In genomic region chr12:62785941-62786559, GRCh38 we compare ENCODE assay signal across 8 cellular contexts.
DNase-seq lines count a peak whose midpoint lies in the region; TF ChIP-seq lines count a peak whose summit lies in the region.

No MANE protein-coding gene starts in this region.

- no peaks in the 10 kb centered on the region for H3K9me3 Mint-ChIP-seq in osteocyte (ENCODE audit: unreplicated experiment)
- H3K9me3 Mint-ChIP-seq in activated CD4-positive, alpha-beta T cell treated with anti-CD3 and anti-CD28 coated beads, Interleukin-2, amount 10 ng/mL, durations not matched to agents 7 days and 5 days = no peaks in the 10 kb centered on the region

- peak; percentile 98 for DNase-seq in GOT3 (lab: John Stamatoyannopoulos, UW)
- peak; percentile 84 for DNase-seq in epithelial cell of proximal tubule (ENCODE audit: low read depth)
- no peak for DNase-seq in osteocyte (ENCODE audit: extremely low spot score, unreplicated experiment)
- no peak for DNase-seq in H7
- DNase-seq in D341Med (ENCODE audit: low spot score) = no peak
- DNase-seq in activated CD4-positive, alpha-beta T cell treated with anti-CD3 and anti-CD28 coated beads, Interleukin-2, amount 10 ng/mL, durations not matched to agents 7 days and 5 days = no peak
- no peak for DNase-seq in GM19240 (ENCODE audit: insufficient read length, low spot score)

- POLR2A ChIA-PET in activated CD4-positive, alpha-beta T cell treated with anti-CD3 and anti-CD28 coated beads, Interleukin-2, amount 10 ng/mL, durations not matched to agents 7 days and 5 days (lab: Charles Lee) = no interaction called here

- no peak overlapping the region for H3K4me3 Mint-ChIP-seq in osteocyte (ENCODE audit: unreplicated experiment)
- no peak overlapping the region for H3K4me3 Mint-ChIP-seq in activated CD4-positive, alpha-beta T cell treated with anti-CD3 and anti-CD28 coated beads, Interleukin-2, amount 10 ng/mL, durations not matched to agents 7 days and 5 days

- no peaks in the 10 kb centered on the region for H3K27me3 ChIP-seq in H7 (ENCODE audit: control insufficient read depth, insufficient read depth, low read length)

- no peaks in the 10 kb centered on the region for H3K27me3 Mint-ChIP-seq in osteocyte (ENCODE audit: unreplicated experiment)
- peaks cover 4% of the 10 kb centered on the region for H3K27me3 Mint-ChIP-seq in activated CD4-positive, alpha-beta T cell treated with anti-CD3 and anti-CD28 coated beads, Interleukin-2, amount 10 ng/mL, durations not matched to agents 7 days and 5 days

- CTCF ChIA-PET in activated CD4-positive, alpha-beta T cell treated with anti-CD3 and anti-CD28 coated beads, Interleukin-2, amount 10 ng/mL, durations not matched to agents 7 days and 5 days (lab: Charles Lee) = interaction anchor here (1.0 to 1.2 kb wide), 2 partner anchors 10 to 205 kb away, joined by 3 read pairs; no protein-coding TSS in a partner anchor

- TF ChIP-seq CTCF in epithelial cell of proximal tubule (conservative IDR thresholded peaks at IDR 0.05; ENCODE audit: low read depth, low read length) (no peak), osteocyte (IDR thresholded peaks at IDR 0.05) (no peak)

- H3K36me3 Mint-ChIP-seq in osteocyte (ENCODE audit: unreplicated experiment) = peaks cover 33% of the 10 kb centered on the region
- H3K36me3 Mint-ChIP-seq in activated CD4-positive, alpha-beta T cell treated with anti-CD3 and anti-CD28 coated beads, Interleukin-2, amount 10 ng/mL, durations not matched to agents 7 days and 5 days (ENCODE audit: low read depth) = no peaks in the 10 kb centered on the region

- H3K4me3 ChIP-seq in epithelial cell of proximal tubule (ENCODE audit: low read depth, low read length) = no peak overlapping the region
- no peak overlapping the region for H3K4me3 ChIP-seq in H7 (ENCODE audit: insufficient read depth, low read depth, low read length)

- H3K36me3 ChIP-seq in H7 (replicated peaks; ENCODE audit: control insufficient read depth, insufficient read depth, low read length) = no peaks in the 10 kb centered on the region

- peaks cover 24% of the 10 kb centered on the region for H3K4me1 Mint-ChIP-seq in osteocyte (ENCODE audit: unreplicated experiment)
- H3K4me1 Mint-ChIP-seq in activated CD4-positive, alpha-beta T cell treated with anti-CD3 and anti-CD28 coated beads, Interleukin-2, amount 10 ng/mL, durations not matched to agents 7 days and 5 days = peaks cover 16% of the 10 kb centered on the region

- peak overlapping the region; percentile 85 for H3K27ac Mint-ChIP-seq in osteocyte (ENCODE audit: unreplicated experiment)
- H3K27ac Mint-ChIP-seq in activated CD4-positive, alpha-beta T cell treated with anti-CD3 and anti-CD28 coated beads, Interleukin-2, amount 10 ng/mL, durations not matched to agents 7 days and 5 days = no peak overlapping the region

TF ChIP-seq in PFSK-1, 5 proteins besides CTCF, POLR2A, EP300 and RAD21:
- peak in 1 of 2 experiments; percentile 60; a peak in 1 of 4 replicates for TF ChIP-seq REST (IDR thresholded peaks at IDR 0.05; ENCODE audit: insufficient read depth in 1 of 2, low read depth in 2 of 2, low read length in 2 of 2)
- TF ChIP-seq SIN3A (IDR thresholded peaks at IDR 0.05; ENCODE audit: borderline replicate concordance, insufficient read depth, low read length) = peak; percentile 24; the same call in 1 of the 2 replicates
- TF ChIP-seq POLR2AphosphoS5 (IDR thresholded peaks at IDR 0.05; ENCODE audit: low read depth, low read length) = peak; percentile 59
- peak; percentile 43; the same call in 1 of the 2 replicates for TF ChIP-seq TAF1 (IDR thresholded peaks at IDR 0.05; ENCODE audit: borderline replicate concordance, insufficient read depth, low read length)
- peak; percentile 58 for TF ChIP-seq FOXP2 (optimal IDR thresholded peaks at IDR 0.05; ENCODE audit: borderline replicate concordance, extremely low read depth, extremely low read length, insufficient read depth)

Comparison
In these comparisons a context has a peak if more than half of its experiments do, and no peak if none do; other contexts are left out.
1. DNase-seq: peak in GOT3 (single experiment) and epithelial cell of proximal tubule (single experiment); none in osteocyte (single experiment), H7 (single experiment), D341Med (single experiment), activated CD4-positive, alpha-beta T cell treated with anti-CD3 and anti-CD28 coated beads, Interleukin-2, amount 10 ng/mL, durations not matched to agents 7 days and 5 days (single experiment) and GM19240 (single experiment).